Comparison of ENCODE assay signal across 11 cellular contexts in genomic region chr4:92263010-92263409, GRCh38. TPM values are rescaled to one million over a fixed set of nuclear protein-coding genes. Genes with fewer than 3 reads are reported as not detected.
"Had no signal": no experiment of that assay in that cellular context is flagged by ENCODE, and none has a peak within 500 bp of the region (broad histone marks: within the 10 kb centered on the region; RNA-seq: fewer than 3 reads in every experiment).

No MANE protein-coding gene starts in this region.

- H3K4me1 Mint-ChIP-seq: IgD-negative memory B cell had no signal

- FAIRE-seq: HepG2, HTR-8/SVneo, K562 had no signal

- ATAC-seq: HepG2, K562 had no signal

- H3K36me3 Mint-ChIP-seq: IgD-negative memory B cell had no signal

- H3K4me3 Mint-ChIP-seq: IgD-negative memory B cell had no signal

- H3K9ac ChIP-seq: KMS-11 had no signal

- H3K27ac ChIP-seq: HL-60, KMS-11 had no signal

- H3K4me3 ChIP-seq: K562 had no signal

- DNase-seq: KBM-7, KG1 had no signal

- H3K27ac Mint-ChIP-seq: IgD-negative memory B cell had no signal

- H3K4me2 ChIP-seq: KMS-11 had no signal

- H3K27me3 Mint-ChIP-seq: IgD-negative memory B cell had no signal

RNA-seq across cellular contexts. Expression of gene GRID2, which starts 40.8 kb away (rescaled TPM):
- total RNA-seq: HepG2, HT-29, HT1080 had no signal
- polyA plus RNA-seq: HepG2, IgD-negative memory B cell, IMR-90, K562 had no signal
